9 cellular contexts compared by ENCODE assay signal in genomic region chr12:76202621-76203020, GRCh38.
"Had no signal": no experiment of that assay in that cellular context is flagged by ENCODE, and none has a peak within 500 bp of the region (broad histone marks: within the 10 kb centered on the region; RNA-seq: fewer than 3 reads in every experiment).

No MANE protein-coding gene starts in this region.

- ATAC-seq: GM23338, HCT116, HepG2, K562 had no signal

- H3K4me2 ChIP-seq: GM23338 had no signal

- H3K4me1 ChIP-seq: HAP-1 had no signal

- DNase-seq: H7, IMR-90, Kasumi-1, KG1 had no signal

- H3K36me3 ChIP-seq: HAP-1 had no signal

- H3K4me3 ChIP-seq: GM23338, HAP-1, K562 had no signal

- H3K9me3 ChIP-seq: HAP-1 had no signal
